ENCODE assay signal across 20 cellular contexts in the genomic region with DNA sequence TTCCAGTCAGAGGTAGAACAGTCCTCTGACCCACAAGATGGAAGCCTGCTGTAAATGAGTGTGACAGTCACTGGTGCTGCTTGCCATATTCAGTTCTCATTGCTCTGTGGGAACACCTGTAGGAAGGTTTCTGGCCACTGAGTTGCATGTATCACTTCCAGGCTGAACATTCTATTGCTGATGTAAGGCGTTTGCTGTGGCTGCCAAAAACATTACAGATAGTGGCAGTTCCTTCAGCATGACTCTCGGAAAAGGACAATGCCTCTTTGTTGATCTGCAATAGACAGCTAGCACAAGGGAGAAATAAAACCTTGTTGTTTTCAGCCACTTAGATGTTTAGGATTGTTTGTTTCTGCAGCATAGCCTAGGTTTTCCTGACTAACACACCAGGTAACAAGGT.
DNase-seq lines count a peak whose midpoint lies in the region; ATAC-seq, FAIRE-seq and TF ChIP-seq lines count a peak whose summit lies in the region.
"Had no signal": no experiment of that assay in that cellular context is flagged by ENCODE, and none has a peak within 500 bp of the region (broad histone marks: within the 10 kb centered on the region; RNA-seq: fewer than 3 reads in every experiment).

No MANE protein-coding gene starts in this region.

- H3K36me3 Mint-ChIP-seq in glutamatergic neuron (ENCODE audit: unreplicated experiment) (peaks cover 9% of the 10 kb centered on the region), nephron progenitor cell (ENCODE audit: low read depth) (no peaks in the 10 kb centered on the region)
- no peaks in the 10 kb centered on the region for H3K36me3 Mint-ChIP-seq in activated naive CD8-positive, alpha-beta T cell treated with anti-CD3 and anti-CD28 coated beads, Interleukin-2, amount 50 U/mL, for 24 hours (ENCODE audit: low read depth)

- peaks cover 32% of the 10 kb centered on the region for H3K4me1 Mint-ChIP-seq in glutamatergic neuron (ENCODE audit: low read depth, unreplicated experiment)
- peaks cover 22% of the 10 kb centered on the region for H3K4me1 Mint-ChIP-seq in nephron progenitor cell
- peaks cover 6% of the 10 kb centered on the region for H3K4me1 Mint-ChIP-seq in activated naive CD8-positive, alpha-beta T cell treated with anti-CD3 and anti-CD28 coated beads, Interleukin-2, amount 50 U/mL, for 24 hours

- H3K27me3 ChIP-seq in bronchial epithelial cell (ENCODE audit: control insufficient read depth, insufficient read depth, low read length): peaks cover 6% of the 10 kb centered on the region
- no peaks in the 10 kb centered on the region for H3K27me3 ChIP-seq in testis

- DNase-seq in bronchial epithelial cell (ENCODE audit: low read depth) (no peak), glutamatergic neuron (no peak), nephron progenitor cell (no peak), testis (peak; percentile 74), GM03348 (ENCODE audit: low spot score) (no peak), KG1 (lab: John Stamatoyannopoulos, UW) (no peak)
- no peak for DNase-seq in activated naive CD8-positive, alpha-beta T cell treated with anti-CD3 and anti-CD28 coated beads, Interleukin-2, amount 50 U/mL, for 24 hours
- DNase-seq: BE2C; CD4-positive, alpha-beta T cell; H9; MV-4-11; NCI-H1417; NCI-H187 treated with DMSO at 0.1 percent for 48 hours; NCI-H2171; NCI-H446; NCI-H69; NK-92 treated with Interleukin-12 subunit alpha and Interleukin-12 subunit beta, amount 100 ng/mL, for 24 hours; RPMI8226; SIG-M5 had no signal

- H3K4me3 ChIP-seq in bronchial epithelial cell (ENCODE audit: low read depth, low read length) (no peak overlapping the region), testis (no peak overlapping the region)

- H3K36me3 ChIP-seq in bronchial epithelial cell (ENCODE audit: control insufficient read depth, insufficient read depth, low read length): no peaks in the 10 kb centered on the region
- H3K36me3 ChIP-seq in testis (ENCODE audit: low read depth, missing control alignments): no peaks in the 10 kb centered on the region
- H3K36me3 ChIP-seq: BE2C had no signal

- H3K27me3 Mint-ChIP-seq in glutamatergic neuron (ENCODE audit: unreplicated experiment): peaks cover 1% of the 10 kb centered on the region
- peaks cover 53% of the 10 kb centered on the region for H3K27me3 Mint-ChIP-seq in nephron progenitor cell (ENCODE audit: low read depth, poor library complexity)
- H3K27me3 Mint-ChIP-seq in activated naive CD8-positive, alpha-beta T cell treated with anti-CD3 and anti-CD28 coated beads, Interleukin-2, amount 50 U/mL, for 24 hours: peaks cover 44% of the 10 kb centered on the region

- H3K9me3 Mint-ChIP-seq in glutamatergic neuron (ENCODE audit: unreplicated experiment): peaks cover 8% of the 10 kb centered on the region
- H3K9me3 Mint-ChIP-seq in nephron progenitor cell: peaks cover 14% of the 10 kb centered on the region
- no peaks in the 10 kb centered on the region for H3K9me3 Mint-ChIP-seq in activated naive CD8-positive, alpha-beta T cell treated with anti-CD3 and anti-CD28 coated beads, Interleukin-2, amount 50 U/mL, for 24 hours
- H3K9me3 Mint-ChIP-seq: CD4-positive, alpha-beta T cell; H9 had no signal

- peak overlapping the region in 1 of 2 donors; percentile 45 for H3K27ac ChIP-seq in testis
- H3K27ac ChIP-seq: HL-60 had no signal

- intact Hi-C loops in testis (cut with DNase I; ENCODE audit: low total_unique reads): no loop called here

- TF ChIP-seq CTCF in bronchial epithelial cell (IDR thresholded peaks at IDR 0.05; ENCODE audit: insufficient read depth, low read length, severe bottlenecking) (no peak), glutamatergic neuron (IDR thresholded peaks at IDR 0.05; ENCODE audit: partially characterized antibody, unreplicated experiment) (no peak), nephron progenitor cell (IDR thresholded peaks at IDR 0.05) (no peak), testis (IDR thresholded peaks at IDR 0.05) (no peak)

- no peak for TF ChIP-seq POLR2A in testis (IDR thresholded peaks at IDR 0.05)

- H3K27ac Mint-ChIP-seq in glutamatergic neuron (ENCODE audit: unreplicated experiment) (peak overlapping the region; percentile 29), nephron progenitor cell (no peak overlapping the region)
- H3K27ac Mint-ChIP-seq in activated naive CD8-positive, alpha-beta T cell treated with anti-CD3 and anti-CD28 coated beads, Interleukin-2, amount 50 U/mL, for 24 hours: no peak overlapping the region
- H3K27ac Mint-ChIP-seq: CD4-positive, alpha-beta T cell; H9 had no signal

- 68 to 69% methylated on average over 2 of the region's 2 CpGs for WGBS in testis, 2 donors

- H3K4me1 ChIP-seq in testis: no peaks in the 10 kb centered on the region

- no peak overlapping the region for H3K4me3 Mint-ChIP-seq in glutamatergic neuron (ENCODE audit: unreplicated experiment)
- peak overlapping the region; percentile 4 for H3K4me3 Mint-ChIP-seq in nephron progenitor cell
- no peak overlapping the region for H3K4me3 Mint-ChIP-seq in activated naive CD8-positive, alpha-beta T cell treated with anti-CD3 and anti-CD28 coated beads, Interleukin-2, amount 50 U/mL, for 24 hours
- H3K4me3 Mint-ChIP-seq: CD4-positive, alpha-beta T cell; H9 had no signal

- no peaks in the 10 kb centered on the region for H3K9me3 ChIP-seq in testis
- H3K9me3 ChIP-seq: BE2C had no signal

- ATAC-seq in activated naive CD8-positive, alpha-beta T cell treated with anti-CD3 and anti-CD28 coated beads, Interleukin-2, amount 50 U/mL, for 24 hours: no peak

- peak; percentile 62 for FAIRE-seq in bronchial epithelial cell (lab: Jason Lieb, UNC)
